Comparison of ENCODE assay signal across 1 cellular context in genomic region chr11:33912405-33913361, GRCh38.
TF ChIP-seq lines count a peak whose summit lies in the region.

No MANE protein-coding gene starts in this region.

TF ChIP-seq in K562, 482 proteins besides CTCF, POLR2A, EP300 and RAD21 (continued from another document and continues in another):
- TF ChIP-seq FOXA1 (IDR thresholded peaks at IDR 0.05; ENCODE audit: borderline replicate concordance): no peak
- no peak; the same call in none of the 2 replicates for TF ChIP-seq CREB3L1 (IDR thresholded peaks at IDR 0.05; ENCODE audit: borderline replicate concordance, low read depth)
- no peak for TF ChIP-seq ZC3H8 (IDR thresholded peaks at IDR 0.05)
- no peak for TF ChIP-seq ZNF609 (CRISPR knock-in tag; IDR thresholded peaks at IDR 0.05; ENCODE audit: borderline replicate concordance)
- TF ChIP-seq MAFG (tag; conservative IDR thresholded peaks at IDR 0.05): peak; percentile 89
- no peak for TF ChIP-seq CAMTA2 (CRISPR knock-in tag; conservative IDR thresholded peaks at IDR 0.05)
- TF ChIP-seq NFATC3 (IDR thresholded peaks at IDR 0.05): no peak
- TF ChIP-seq ZBTB2 (IDR thresholded peaks at IDR 0.05): peak; percentile 44; the same call in 1 of the 2 replicates
- no peak for TF ChIP-seq ARID4B (CRISPR knock-in tag; IDR thresholded peaks at IDR 0.05)
- peak; percentile 18 for TF ChIP-seq TBP (optimal IDR thresholded peaks at IDR 0.05; ENCODE audit: low read depth, low read length)
- no peak for TF ChIP-seq ZNF512 (tag; IDR thresholded peaks at IDR 0.05)
- no peak for TF ChIP-seq PATZ1 (CRISPR knock-in tag; IDR thresholded peaks at IDR 0.05; ENCODE audit: borderline replicate concordance)
- TF ChIP-seq ETS1 (conservative IDR thresholded peaks at IDR 0.05; ENCODE audit: control insufficient read depth, low read depth, low read length): no peak
- TF ChIP-seq HMG20B (CRISPR knock-in tag; IDR thresholded peaks at IDR 0.05): no peak
- no peak for TF ChIP-seq SFPQ (IDR thresholded peaks at IDR 0.05; ENCODE audit: low read depth, low read length)
- no peak for TF ChIP-seq LARP7 (IDR thresholded peaks at IDR 0.05)
- no peak for TF ChIP-seq ZNF75A (CRISPR knock-in tag; IDR thresholded peaks at IDR 0.05)
- TF ChIP-seq TOE1 (IDR thresholded peaks at IDR 0.05; ENCODE audit: borderline replicate concordance): no peak
- TF ChIP-seq TOE1 (CRISPR knock-in tag; IDR thresholded peaks at IDR 0.05; ENCODE audit: borderline replicate concordance, low read depth): no peak
- TF ChIP-seq CBX5 (IDR thresholded peaks at IDR 0.05; ENCODE audit: borderline replicate concordance, low read depth): no peak
- TF ChIP-seq ZNF121 (CRISPR knock-in tag; conservative IDR thresholded peaks at IDR 0.05): no peak
- TF ChIP-seq ZNF12 (CRISPR knock-in tag; IDR thresholded peaks at IDR 0.05): no peak
- TF ChIP-seq ZNF584 (CRISPR knock-in tag; IDR thresholded peaks at IDR 0.05; ENCODE audit: low read depth): no peak; the same call in 1 of the 2 replicates
- no peak for TF ChIP-seq NR0B1 (IDR thresholded peaks at IDR 0.05; ENCODE audit: partially characterized antibody)
- no peak for TF ChIP-seq CHAMP1 (IDR thresholded peaks at IDR 0.05)
- TF ChIP-seq ZNF766 (CRISPR knock-in tag; conservative IDR thresholded peaks at IDR 0.05): peak; percentile 77; the same call in 1 of the 2 replicates
- TF ChIP-seq SMAD1 (IDR thresholded peaks at IDR 0.05; ENCODE audit: low read depth, low read length, partially characterized antibody): no peak
- TF ChIP-seq YBX1 (IDR thresholded peaks at IDR 0.05): no peak
- TF ChIP-seq ZNF3 (CRISPR knock-in tag; IDR thresholded peaks at IDR 0.05): no peak
- no peak for TF ChIP-seq ZNF780A (CRISPR knock-in tag; IDR thresholded peaks at IDR 0.05)
- 0 out of 2 replicates have a peak, but pooled peaks have one; percentile 39 for TF ChIP-seq MCM2 (IDR thresholded peaks at IDR 0.05; ENCODE audit: low read depth)
- no peak for TF ChIP-seq ZNF140 (CRISPR knock-in tag; IDR thresholded peaks at IDR 0.05)
